12 cellular contexts compared by ENCODE assay signal in the genomic region with DNA sequence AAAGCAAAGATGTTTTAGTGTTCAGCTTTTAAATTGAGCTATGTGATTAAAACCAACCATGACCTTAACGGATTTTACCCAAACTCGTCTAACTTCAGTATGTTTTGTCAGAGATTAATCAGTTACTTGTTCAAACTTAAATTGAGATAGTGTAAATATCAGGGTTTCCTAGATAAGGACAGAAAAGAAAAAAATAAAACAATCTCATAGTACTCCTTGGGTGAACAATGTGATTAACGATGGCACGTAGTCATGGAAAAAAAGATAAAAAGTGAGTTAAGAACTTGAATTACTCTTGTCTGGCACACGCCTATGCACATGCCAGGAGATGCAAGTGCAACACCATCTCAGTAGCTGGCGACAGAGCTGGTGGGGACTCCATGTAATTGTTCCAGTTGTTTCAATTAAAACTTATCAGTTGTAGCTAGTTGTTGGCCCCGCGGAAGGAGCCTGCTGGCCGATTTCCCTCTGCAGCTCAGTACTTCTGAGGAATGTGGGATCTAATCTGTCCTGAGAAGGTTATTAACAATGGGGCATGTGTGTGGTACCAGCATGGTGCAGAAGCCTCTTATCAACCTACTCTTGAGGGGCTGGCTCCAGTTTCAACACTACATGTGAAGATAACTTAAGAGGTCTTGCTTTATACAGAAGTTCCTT. TPM values are rescaled to one million over a fixed set of nuclear protein-coding genes. Genes with fewer than 3 reads are reported as not detected.
DNase-seq lines count a peak whose midpoint lies in the region; ATAC-seq, FAIRE-seq and TF ChIP-seq lines count a peak whose summit lies in the region.
"Had no signal": no experiment of that assay in that cellular context is flagged by ENCODE, and none has a peak within 500 bp of the region (broad histone marks: within the 10 kb centered on the region; RNA-seq: fewer than 3 reads in every experiment).

No MANE protein-coding gene starts in this region.

- peak; percentile 63 for FAIRE-seq in HepG2 (lab: Jason Lieb, UNC)

- TF ChIP-seq EP300 in HepG2 (IDR thresholded peaks at IDR 0.05; ENCODE audit: low read depth in 2 of 2, low read length in 2 of 2) (no peak), HepG2 (CRISPR knock-in tag; IDR thresholded peaks at IDR 0.05; ENCODE audit: borderline replicate concordance) (no peak), suprapubic skin (IDR thresholded peaks at IDR 0.05) (no peak)

- no peak overlapping the region for H3K27ac Mint-ChIP-seq in chondrocyte (ENCODE audit: unreplicated experiment)
- H3K27ac Mint-ChIP-seq: activated naive CD4-positive, alpha-beta T cell treated with anti-CD3 and anti-CD28 coated beads, Interleukin-2, amount 10 ng/mL, durations not matched to agents 7 days and 5 days; CD4-positive, alpha-beta T cell; IgD-negative memory B cell had no signal

- POLR2A ChIA-PET in HepG2 (lab: Yijun Ruan, JAX): interaction anchor here (0.9 to 1.3 kb wide), 2 partner anchors 128 to 129 kb away, joined by 3 to 4 read pairs; no protein-coding TSS in a partner anchor

- in situ Hi-C loops in HepG2 (cut with HindIII; ENCODE audit: extremely low pct_ligation_motif_present, low pct_unique_long_range_greater_than_20kb): no loop called here

- peaks cover 4% of the 10 kb centered on the region for H3K36me3 Mint-ChIP-seq in chondrocyte (ENCODE audit: low read depth)
- H3K36me3 Mint-ChIP-seq: activated naive CD4-positive, alpha-beta T cell treated with anti-CD3 and anti-CD28 coated beads, Interleukin-2, amount 10 ng/mL, durations not matched to agents 7 days and 5 days; IgD-negative memory B cell had no signal

- peak; percentile 50 for DNase-seq in colonic mucosa
- peak; percentile 40 for DNase-seq in HepG2 (ENCODE audit: low spot score)
- DNase-seq in suprapubic skin (ENCODE audit: low spot score in 2 of 2): no peak
- no peak for DNase-seq in posterior cingulate gyrus
- DNase-seq in chondrocyte (ENCODE audit: low spot score): no peak
- DNase-seq: activated naive CD4-positive, alpha-beta T cell treated with anti-CD3 and anti-CD28 coated beads, Interleukin-2, amount 10 ng/mL, durations not matched to agents 7 days and 5 days; CD4-positive, alpha-beta T cell; NCI-H1436; substantia nigra had no signal

- peaks cover 80% of the 10 kb centered on the region for H3K27me3 Mint-ChIP-seq in chondrocyte (ENCODE audit: low read depth)

- WGBS in HepG2 (ENCODE audit: low lambda C conversion rate): 1% methylated on average over 8 of the region's 9 CpGs
- 55% methylated on average over 9 of the region's 9 CpGs for WGBS in suprapubic skin

- no peaks in the 10 kb centered on the region for H3K79me2 ChIP-seq in HepG2 (ENCODE audit: insufficient read depth, low read length)

- CTCF ChIA-PET in HepG2 (lab: Yijun Ruan, JAX; ENCODE audit: low intra/inter-chr PET ratio, low total read pairs): no interaction called here

- BruUV-seq in HepG2 (replicated peaks; lab: Mats Ljungman, UMichigan): no TSS peak

- peak overlapping the region; percentile 86 for H3K4me2 ChIP-seq in HepG2 (ENCODE audit: low read depth, low read length)

- intact Hi-C loops in colonic mucosa (cut with DNase I): no loop called here
- intact Hi-C loops in HepG2 (cut with micrococcal nuclease; ENCODE audit: unreplicated experiment): loop anchor here (2.0 kb wide), 1 partner anchor 129 kb away; no protein-coding TSS in a partner anchor
- intact Hi-C loops in posterior cingulate gyrus (cut with DNase I): no loop called here

- peak; percentile 18; the same call in 1 of the 3 replicates for ATAC-seq in HepG2
- ATAC-seq in HG03175 (IDR thresholded peaks at IDR 0.05; ENCODE audit: unreplicated experiment): no peak

- H3K36me3 ChIP-seq in HUES6 (ENCODE audit: control insufficient read depth, insufficient read depth, low read length) (no peaks in the 10 kb centered on the region), colonic mucosa (no peaks in the 10 kb centered on the region), HepG2 (replicated peaks in 1 of 2; ENCODE audit: control insufficient read depth in 1 of 2, insufficient read depth in 2 of 2, low read length in 2 of 2) (no peaks in the 10 kb centered on the region), suprapubic skin (no peaks in the 10 kb centered on the region)

- H3K4me1 Mint-ChIP-seq in chondrocyte (ENCODE audit: low read depth): peaks cover 13% of the 10 kb centered on the region
- H3K4me1 Mint-ChIP-seq: IgD-negative memory B cell had no signal

- H3K4me3 ChIP-seq in HUES6 (ENCODE audit: low read depth, low read length) (peak overlapping the region; percentile 50; the same call in 1 of the 2 replicates), colonic mucosa (no peak overlapping the region), HepG2 (replicated peaks in 1 of 3; ENCODE audit: insufficient read depth in 1 of 3, low read depth in 2 of 3, low read length in 3 of 3) (peak overlapping the region in 2 of 3 experiments; percentile 41 to 50; a peak in 5 of 6 replicates), suprapubic skin (peak overlapping the region; percentile 3)

- TF ChIP-seq RAD21 in HepG2 (CRISPR knock-in tag; IDR thresholded peaks at IDR 0.05): no peak

- H4K20me1 ChIP-seq in HepG2 (ENCODE audit: insufficient read depth, low read length): no peaks in the 10 kb centered on the region

- peak overlapping the region; percentile 43 for H2AFZ ChIP-seq in HepG2 (ENCODE audit: low read length)

- H3K9me3 ChIP-seq in HUES6 (ENCODE audit: control insufficient read depth, insufficient read depth, low read depth, low read length) (no peaks in the 10 kb centered on the region), colonic mucosa (no peaks in the 10 kb centered on the region), HepG2 (ENCODE audit: low read length) (no peaks in the 10 kb centered on the region), suprapubic skin (no peaks in the 10 kb centered on the region)

- H3K9me3 Mint-ChIP-seq in chondrocyte (ENCODE audit: low read depth): no peaks in the 10 kb centered on the region
- H3K9me3 Mint-ChIP-seq: activated naive CD4-positive, alpha-beta T cell treated with anti-CD3 and anti-CD28 coated beads, Interleukin-2, amount 10 ng/mL, durations not matched to agents 7 days and 5 days; CD4-positive, alpha-beta T cell; IgD-negative memory B cell had no signal

- H3K27ac ChIP-seq in HUES6 (ENCODE audit: low read depth, low read length) (no peak overlapping the region), colonic mucosa (no peak overlapping the region), HepG2 (ENCODE audit: extremely low read length, insufficient read depth, low read length) (peak overlapping the region; percentile 3), suprapubic skin (no peak overlapping the region)

- peaks cover 64% of the 10 kb centered on the region for H3K27me3 ChIP-seq in HUES6 (ENCODE audit: control insufficient read depth, insufficient read depth, low read length)
- H3K27me3 ChIP-seq in colonic mucosa: peaks cover 31% of the 10 kb centered on the region
- no peaks in the 10 kb centered on the region for H3K27me3 ChIP-seq in HepG2 (ENCODE audit: control insufficient read depth in 1 of 2, insufficient read depth in 2 of 2, low read length in 2 of 2)
- peaks cover 58% of the 10 kb centered on the region for H3K27me3 ChIP-seq in suprapubic skin

- TF ChIP-seq CTCF in colonic mucosa (IDR thresholded peaks at IDR 0.05) (no peak), HepG2 (CRISPR knock-in tag; IDR thresholded peaks at IDR 0.05) (no peak), suprapubic skin (IDR thresholded peaks at IDR 0.05) (no peak), chondrocyte (IDR thresholded peaks at IDR 0.05) (no peak)

- peaks cover 30% of the 10 kb centered on the region for H3K4me1 ChIP-seq in HUES6 (ENCODE audit: control insufficient read depth, insufficient read depth, low read length)
- peaks cover 14% of the 10 kb centered on the region for H3K4me1 ChIP-seq in colonic mucosa
- H3K4me1 ChIP-seq in HepG2 (ENCODE audit: insufficient read depth, low read length): peaks cover 56% of the 10 kb centered on the region
- H3K4me1 ChIP-seq in suprapubic skin: peaks cover 29% of the 10 kb centered on the region

- H3K4me3 Mint-ChIP-seq in chondrocyte (ENCODE audit: unreplicated experiment): no peak overlapping the region
- H3K4me3 Mint-ChIP-seq: activated naive CD4-positive, alpha-beta T cell treated with anti-CD3 and anti-CD28 coated beads, Interleukin-2, amount 10 ng/mL, durations not matched to agents 7 days and 5 days; CD4-positive, alpha-beta T cell; IgD-negative memory B cell had no signal

- H3K9ac ChIP-seq in HUES6 (ENCODE audit: low read length): no peak overlapping the region
- no peak overlapping the region for H3K9ac ChIP-seq in colonic mucosa (ENCODE audit: low read depth in 2 of 2, low read length in 2 of 2)
- H3K9ac ChIP-seq in HepG2 (ENCODE audit: insufficient read depth, low read depth, low read length): no peak overlapping the region; the same call in 1 of the 2 replicates

- peak in 1 of 2 experiments; percentile 53; a peak in 1 of 4 replicates for TF ChIP-seq POLR2A in HepG2 (IDR thresholded peaks at IDR 0.05; ENCODE audit: insufficient read depth in 1 of 2, low read depth in 2 of 2, low read length in 2 of 2)
- TF ChIP-seq POLR2A in suprapubic skin (IDR thresholded peaks at IDR 0.05): no peak

RNA-seq across cellular contexts. Expression of a gene that starts 3.0 kb away (rescaled TPM):
- total RNA-seq in colonic mucosa (1 to 10 TPM; 1.4 to 4.7 TPM), HepG2 (2016; rRNA removed; fragmentation: Illumina TruSeq; extraction: Trizol) (not detected in 2 replicates), suprapubic skin (10 to 100 TPM in 1 of 4 donors, 1 to 10 TPM in 3; 7.1 to 22.0 (median 8.4) TPM), chondrocyte (not detected in 3 replicates)
- total RNA-seq in HepG2 (2016; cell fraction: cytosol; rRNA removed; fragmentation: Illumina TruSeq; extraction: Trizol; ENCODE audit: low read depth): not detected in 2 replicates
- not detected in 2 replicates for total RNA-seq in HepG2 (2016; cell fraction: insoluble cytoplasmic fraction; rRNA removed; fragmentation: Illumina TruSeq; extraction: Trizol)
- not detected in 2 replicates for total RNA-seq in HepG2 (2016; cell fraction: membrane; rRNA removed; fragmentation: Illumina TruSeq; extraction: Trizol)
- total RNA-seq in HepG2 (2016; cell fraction: nucleus; rRNA removed; fragmentation: Illumina TruSeq; extraction: Trizol): not detected in 2 replicates
- not detected in 2 replicates for polyA plus RNA-seq in HepG2 (2011; rRNA removed)
- not detected in 2 replicates for polyA plus RNA-seq in HepG2 (2011; cell fraction: cytosol; rRNA removed)
- polyA plus RNA-seq in HepG2 (2011; cell fraction: nucleus; rRNA removed): not detected in 2 replicates
- not detected in 2 replicates for polyA plus RNA-seq in HepG2 (2012)
- polyA plus RNA-seq in HepG2 (2016; cell fraction: cytosol; fragmentation: Illumina TruSeq; extraction: Trizol; ENCODE audit: low read depth): not detected in 2 replicates
- not detected in 2 replicates for polyA plus RNA-seq in HepG2 (2016; cell fraction: insoluble cytoplasmic fraction; fragmentation: Illumina TruSeq; extraction: Trizol; ENCODE audit: low read depth)
- polyA plus RNA-seq in HepG2 (2016; cell fraction: membrane; fragmentation: Illumina TruSeq; extraction: Trizol; ENCODE audit: low read depth): not detected in 2 replicates
- polyA plus RNA-seq in HepG2 (2016; cell fraction: nucleus; fragmentation: Illumina TruSeq; extraction: Trizol; ENCODE audit: insufficient read depth, low read depth): not detected in 2 replicates
- not detected in 2 replicates for polyA minus RNA-seq in HepG2 (2011; rRNA and poly(A)+ RNA removed; ENCODE audit: low replicate concordance)
- not detected in 2 replicates for polyA minus RNA-seq in HepG2 (2011; cell fraction: cytosol; rRNA and poly(A)+ RNA removed)
- polyA minus RNA-seq in HepG2 (2011; cell fraction: nucleus; rRNA and poly(A)+ RNA removed): not detected in 2 replicates
- total RNA-seq: CD4-positive, alpha-beta T cell had no signal
- polyA plus RNA-seq: IgD-negative memory B cell had no signal

Comparison
In these comparisons a context has a peak if more than half of its experiments do, and no peak if none do; other contexts are left out.
1. DNase-seq: peak in colonic mucosa (single experiment) and HepG2 (single experiment); none in suprapubic skin (0 of 2), posterior cingulate gyrus (0 of 10) and chondrocyte (single experiment).